8 cellular contexts compared by ENCODE assay signal in genomic region chr19:55674459-55674840, GRCh38. TPM values are rescaled to one million over a fixed set of nuclear protein-coding genes. Genes with fewer than 3 reads are reported as not detected.
A peak's percentile ranks its signal among the peaks of the same experiment; 100 is the strongest.
DNase-seq lines count a peak whose midpoint lies in the region; ATAC-seq and TF ChIP-seq lines count a peak whose summit lies in the region.

No MANE protein-coding gene starts in this region.

- peaks cover 7 to 35% (median 15%) of the 10 kb centered on the region in 4 donors for H3K36me3 ChIP-seq in right lobe of liver

- no peaks in the 10 kb centered on the region for H3K27me3 ChIP-seq in right lobe of liver

- no peak for ATAC-seq in right lobe of liver

- H3K27ac ChIP-seq in right lobe of liver = peak overlapping the region in 1 of 3 donors; percentile 87

- H3K9me3 Mint-ChIP-seq in type B pancreatic cell = no peaks in the 10 kb centered on the region

- peaks cover 22% of the 10 kb centered on the region for H3K4me1 Mint-ChIP-seq in type B pancreatic cell (ENCODE audit: unreplicated experiment)

- H3K4me1 ChIP-seq in right lobe of liver = peaks cover 0 to 42% (median 26%) of the 10 kb centered on the region in 4 donors

- WGBS in right lobe of liver (ENCODE audit: insufficient coverage, low coverage, low lambda C conversion rate, missing lambda C conversion rate) = 30% methylated on average over 10 of the region's 17 CpGs

- intact Hi-C loops in right lobe of liver (cut with DNase I) = no loop called here

- TF ChIP-seq CTCF in astrocyte of the spinal cord (IDR thresholded peaks at IDR 0.05; ENCODE audit: low read depth, low read length) = no peak
- TF ChIP-seq CTCF in right lobe of liver (IDR thresholded peaks at IDR 0.05) = no peak
- no peak for TF ChIP-seq CTCF in type B pancreatic cell (conservative IDR thresholded peaks at IDR 0.05)

- in situ Hi-C loops in astrocyte of the spinal cord (cut with HindIII; ENCODE audit: low sequenced_read_pairs) = no loop called here

- peak overlapping the region; percentile 82 for H3K27ac Mint-ChIP-seq in type B pancreatic cell

- peak overlapping the region; percentile 80 for H3K4me3 Mint-ChIP-seq in type B pancreatic cell

- peak overlapping the region; percentile 85 for H3K4me3 ChIP-seq in astrocyte of the spinal cord (ENCODE audit: low read depth, low read length)
- H3K4me3 ChIP-seq in right lobe of liver = peak overlapping the region; percentile 64 to 97 (median 83)

- H3K36me3 Mint-ChIP-seq in type B pancreatic cell = peaks cover 4% of the 10 kb centered on the region

- no peaks in the 10 kb centered on the region for H3K9me3 ChIP-seq in right lobe of liver

- peak; percentile 5 for DNase-seq in activated naive CD4-positive, alpha-beta T cell treated with Interleukin-2 at 50 U/mL for 16 hours
- no peak for DNase-seq in activated naive CD4-positive, alpha-beta T cell (lab: John Stamatoyannopoulos, UW)
- DNase-seq in astrocyte of the spinal cord (ENCODE audit: low read depth, low spot score) (no peak), right lobe of liver (no peak), type B pancreatic cell (ENCODE audit: extremely low spot score, unreplicated experiment) (no peak), NCI-H2107 (lab: John Stamatoyannopoulos, UW) (no peak), germinal center (ENCODE audit: low spot score) (no peak)
- DNase-seq in activated CD8-positive, alpha-beta memory T cell treated with anti-CD3 and anti-CD28 coated beads, Interleukin-2, amount 50 U/mL, for 48 hours = no peak

- H3K27me3 Mint-ChIP-seq in type B pancreatic cell = no peaks in the 10 kb centered on the region

- TF ChIP-seq POLR2A in right lobe of liver (IDR thresholded peaks at IDR 0.05) = no peak

RNA-seq across cellular contexts. Expression of gene EPN1, which starts 0.6 kb away (rescaled TPM):
- 100 to 1,000 TPM in 5 of 6 experiments, 10 to 100 TPM in 1; 88.9 to 162 (median 107) TPM for total RNA-seq in right lobe of liver
- 121 and 127 TPM in 2 replicates for total RNA-seq in type B pancreatic cell (ENCODE audit: low replicate concordance)

RNA-seq across cellular contexts. Expression of gene U2AF2, which starts 19.6 kb away (rescaled TPM):
- total RNA-seq in right lobe of liver (10 to 100 TPM; 55.1 to 75.6 (median 63.5) TPM), type B pancreatic cell (ENCODE audit: low replicate concordance) (170 and 232 TPM in 2 replicates)

RNA-seq across cellular contexts. Expression of gene CCDC106, which starts 26.4 kb away (rescaled TPM):
- total RNA-seq in right lobe of liver = 10 to 100 TPM in 3 of 6 experiments, 1 to 10 TPM in 3; 6.1 to 19.7 (median 9.8) TPM
- total RNA-seq in type B pancreatic cell (ENCODE audit: low replicate concordance) = 16.1 and 18.1 TPM in 2 replicates

RNA-seq across cellular contexts. Expression of gene ZNF581, which starts 31.0 kb away (rescaled TPM):
- total RNA-seq in right lobe of liver = 1 to 10 TPM; 2.7 to 7.3 (median 5.1) TPM
- 41.3 and 43.1 TPM in 2 replicates for total RNA-seq in type B pancreatic cell (ENCODE audit: low replicate concordance)

RNA-seq across cellular contexts. Expression of gene ZNF580, which starts 33.6 kb away (rescaled TPM):
- 10 to 100 TPM in 1 of 6 experiments, 1 to 10 TPM in 5; 5.4 to 11.6 (median 6.5) TPM for total RNA-seq in right lobe of liver
- 28.5 and 37.4 TPM in 2 replicates for total RNA-seq in type B pancreatic cell (ENCODE audit: low replicate concordance)
